Comparison of ENCODE assay signal across 13 cellular contexts in genomic region chrX:91414710-91415109, GRCh38. TPM values are rescaled to one million over a fixed set of nuclear protein-coding genes. Genes with fewer than 3 reads are reported as not detected.
DNase-seq lines count a peak whose midpoint lies in the region; FAIRE-seq and TF ChIP-seq lines count a peak whose summit lies in the region.
"Had no signal": no experiment of that assay in that cellular context is flagged by ENCODE, and none has a peak within 500 bp of the region (broad histone marks: within the 10 kb centered on the region; RNA-seq: fewer than 3 reads in every experiment).

No MANE protein-coding gene starts in this region.

- no peaks in the 10 kb centered on the region for H3K36me3 ChIP-seq in H7 (replicated peaks; ENCODE audit: control insufficient read depth, insufficient read depth, low read length)
- no peaks in the 10 kb centered on the region for H3K36me3 ChIP-seq in adipocyte (ENCODE audit: control insufficient read depth, insufficient read depth, low read length, severe bottlenecking)
- H3K36me3 ChIP-seq in kidney (ENCODE audit: control insufficient read depth in 1 of 2, insufficient read depth in 2 of 2, low read length in 2 of 2): no peaks in the 10 kb centered on the region
- H3K36me3 ChIP-seq: Peyer's patch had no signal

- H3K9ac ChIP-seq in adipocyte (ENCODE audit: low read length) (no peak overlapping the region), kidney (ENCODE audit: low read length in 2 of 2) (no peak overlapping the region)

- H3K27me3 ChIP-seq in H7 (ENCODE audit: control insufficient read depth, insufficient read depth, low read length): no peaks in the 10 kb centered on the region
- no peaks in the 10 kb centered on the region for H3K27me3 ChIP-seq in adipocyte (replicated peaks; ENCODE audit: control insufficient read depth, insufficient read depth, low read length)
- H3K27me3 ChIP-seq: Peyer's patch had no signal

- H3K4me1 ChIP-seq in adipocyte (ENCODE audit: control insufficient read depth, insufficient read depth, low read length) (no peaks in the 10 kb centered on the region), kidney (ENCODE audit: control insufficient read depth in 1 of 2, insufficient read depth in 1 of 2, low read depth in 1 of 2, low read length in 2 of 2) (no peaks in the 10 kb centered on the region)
- H3K4me1 ChIP-seq: Peyer's patch had no signal

- DNase-seq in AG09309 (ENCODE audit: low read depth) (no peak), H7 (peak; percentile 32), adipocyte (ENCODE audit: low read depth) (peak; percentile 34), kidney (no peak), NCI-H226 (no peak), UCSD-AML1 (lab: John Stamatoyannopoulos, UW; ENCODE audit: unreplicated experiment) (no peak), NCI-H748 (lab: John Stamatoyannopoulos, UW; ENCODE audit: unreplicated experiment) (no peak), D721Med (ENCODE audit: insufficient read length, low spot score) (no peak)
- DNase-seq: activated CD4-positive, alpha-beta memory T cell treated with anti-CD3 and anti-CD28 coated beads for 36 hours; anterior cingulate cortex; CD8-positive, alpha-beta T cell; Peyer's patch; stimulated activated CD4-positive, alpha-beta T cell treated with anti-CD3 and anti-CD28 coated beads, Interleukin-1b, Interleukin-23, amount 100 ng/mL, for 48 hours had no signal

- TF ChIP-seq CTCF in AG09309 (IDR thresholded peaks at IDR 0.05; ENCODE audit: control insufficient read depth, insufficient read depth, low read depth, low read length, missing control alignments) (peak; percentile 27), kidney (IDR thresholded peaks at IDR 0.05; ENCODE audit: borderline replicate concordance, extremely low read depth, insufficient read depth) (peak; percentile 6), D721Med (IDR thresholded peaks at IDR 0.05; ENCODE audit: insufficient read depth, missing control alignments) (no peak)

- H3K27ac ChIP-seq in kidney (ENCODE audit: low read depth in 2 of 2, low read length in 2 of 2): no peak overlapping the region
- H3K27ac ChIP-seq: Peyer's patch had no signal

- FAIRE-seq in kidney (lab: Jason Lieb, UNC) (no peak), D721Med (lab: Jason Lieb, UNC) (no peak)

- H3K4me3 ChIP-seq in AG09309 (ENCODE audit: control insufficient read depth, low read depth, low read length) (no peak overlapping the region), H7 (ENCODE audit: insufficient read depth, low read depth, low read length) (no peak overlapping the region), adipocyte (ENCODE audit: low read length) (no peak overlapping the region), kidney (ENCODE audit: low read length in 2 of 2) (no peak overlapping the region)
- H3K4me3 ChIP-seq: Peyer's patch had no signal

- H3K9me3 ChIP-seq in adipocyte (ENCODE audit: control insufficient read depth, low read length) (peaks cover 4% of the 10 kb centered on the region), kidney (ENCODE audit: control insufficient read depth in 1 of 2, low read length in 2 of 2) (no peaks in the 10 kb centered on the region)
- H3K9me3 ChIP-seq: Peyer's patch had no signal

- intact Hi-C loops in kidney (cut with DNase I): no loop called here

RNA-seq across cellular contexts. Expression of gene PABPC5, which starts 19.9 kb away (rescaled TPM):
- 4.3 and 6.2 TPM in 2 replicates for total RNA-seq in H7 (2014; rRNA removed; shearing (Covaris generic))
- 1.9 TPM for total RNA-seq in kidney
- 0.26 TPM for polyA plus RNA-seq in kidney (ENCODE audit: insufficient read depth, low read depth, low replicate concordance)
- total RNA-seq: activated CD4-positive, alpha-beta memory T cell treated with anti-CD3 and anti-CD28 coated beads for 36 hours; CD8-positive, alpha-beta T cell had no signal

Comparison
In these comparisons a context has a peak if more than half of its experiments do, and no peak if none do; other contexts are left out.
1. DNase-seq: peak in H7 (single experiment) and adipocyte (single experiment); none in AG09309 (single experiment), kidney (single experiment), NCI-H226 (single experiment), UCSD-AML1 (single experiment), NCI-H748 (single experiment) and D721Med (single experiment).